ENCODE assay signal across 10 cellular contexts in the genomic region with DNA sequence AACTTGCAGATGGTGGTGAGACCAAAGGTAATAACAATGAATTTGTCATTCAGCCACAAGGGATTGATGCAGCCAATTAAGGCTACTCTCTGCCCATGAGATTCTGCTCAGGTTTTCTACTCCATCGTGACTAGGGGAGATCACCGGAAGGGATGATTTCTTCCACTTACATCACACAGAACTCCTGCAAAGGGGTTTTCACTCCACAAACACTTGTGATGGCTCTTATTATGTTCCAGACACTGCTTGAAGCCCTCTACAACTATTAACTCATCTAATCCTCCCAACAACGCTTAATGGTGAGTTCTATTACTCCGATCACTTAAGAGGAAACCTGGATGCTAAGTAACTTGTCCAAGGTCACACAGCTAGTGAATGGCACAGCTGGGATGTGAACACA. TPM values are rescaled to one million over a fixed set of nuclear protein-coding genes. Genes with fewer than 3 reads are reported as not detected.
"Had no signal": no experiment of that assay in that cellular context is flagged by ENCODE, and none has a peak within 500 bp of the region (broad histone marks: within the 10 kb centered on the region; RNA-seq: fewer than 3 reads in every experiment).

No MANE protein-coding gene starts in this region.

- DNase-seq: GM23248, GOT3, H7, H9, HCEC 1CT, HFFc6 had no signal

- ATAC-seq: GM23338, HCT116 had no signal

- H3K4me2 ChIP-seq: GM23338 had no signal

- H3K27ac ChIP-seq: GM23248 had no signal

- H3K4me3 ChIP-seq: GM23248, GM23338, HAP-1 had no signal

- H3K9me3 ChIP-seq: HAP-1 had no signal

- FAIRE-seq: H54 had no signal

- H3K36me3 ChIP-seq: HAP-1 had no signal

- H3K4me1 ChIP-seq: HAP-1 had no signal

- H3K9ac ChIP-seq: GM23248 had no signal

- H2AFZ ChIP-seq: GM23248, GM23338 had no signal

RNA-seq across cellular contexts. Expression of a gene that starts 55.9 kb away (rescaled TPM):
- total RNA-seq: GM23248, HFFc6 had no signal
- polyA plus RNA-seq: GM23248 had no signal
